8 cellular contexts compared by ENCODE assay signal in the genomic region with DNA sequence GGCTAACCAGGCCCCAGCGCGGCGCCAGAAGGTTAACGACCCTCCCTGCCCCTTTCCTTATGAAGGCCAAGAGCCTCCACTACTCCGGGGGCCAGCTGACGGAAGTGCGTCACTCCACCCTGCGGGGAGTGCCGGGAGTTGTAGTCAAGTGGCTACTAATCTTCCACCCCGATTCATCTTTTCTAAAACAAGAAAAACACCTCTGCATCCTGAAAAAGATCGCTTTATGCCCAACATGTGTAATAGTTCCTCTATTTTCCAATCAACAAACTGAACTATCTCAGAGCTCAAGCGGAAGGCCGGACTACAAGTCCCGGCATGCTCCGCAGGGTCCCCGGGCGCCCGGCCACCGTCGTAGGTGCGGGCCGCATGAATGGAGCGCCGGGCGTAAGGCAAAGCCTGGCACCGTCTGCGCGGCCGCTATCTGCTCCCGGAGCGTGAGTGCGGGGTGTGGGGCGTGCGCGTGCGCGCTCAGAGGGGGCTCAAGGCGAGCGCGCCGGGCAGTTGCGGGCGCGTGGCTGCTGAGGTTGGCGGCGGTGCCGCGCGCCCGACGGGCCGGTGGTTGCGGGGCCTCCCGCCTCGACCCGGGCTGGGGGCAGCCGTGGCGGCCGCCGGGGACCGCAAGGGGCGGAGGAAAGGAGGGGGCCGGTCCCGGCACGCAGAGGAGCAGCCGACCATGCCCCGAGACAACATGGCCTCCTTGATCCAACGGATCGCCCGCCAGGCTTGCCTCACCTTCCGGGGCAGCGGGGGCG. TPM values are rescaled to one million over a fixed set of nuclear protein-coding genes. Genes with fewer than 3 reads are reported as not detected.
DNase-seq lines count a peak whose midpoint lies in the region; TF ChIP-seq lines count a peak whose summit lies in the region.

A gene (plus strand): TSS at position 337 of the 755 bp plus-strand sequence. CDS start 340 bp downstream, at position 677.

- TF ChIP-seq CTCF in RWPE1 (conservative IDR thresholded peaks at IDR 0.05; ENCODE audit: low read depth) (no peak), nephron progenitor cell (IDR thresholded peaks at IDR 0.05) (no peak), subcutaneous adipose tissue (IDR thresholded peaks at IDR 0.05; ENCODE audit: low read depth) (no peak)

- H3K9me3 Mint-ChIP-seq in nephron progenitor cell, result no peaks in the 10 kb centered on the region

- WGBS in GM23248 (ENCODE audit: low coverage in 1 of 2, low lambda C conversion rate in 2 of 2, missing lambda C conversion rate in 2 of 2), 2 experiments, result 0 to 1% methylated on average over 47 to 53 of the region's 73 CpGs

- peaks cover 45% of the 10 kb centered on the region for H3K4me1 Mint-ChIP-seq in nephron progenitor cell

- H3K27me3 Mint-ChIP-seq in nephron progenitor cell (ENCODE audit: low read depth, poor library complexity), result peaks cover 2% of the 10 kb centered on the region

- in situ Hi-C loops in GM23248 (cut with MboI), result loop anchor here (10.0 to 25.0 kb wide), 4 partner anchors 190 to 767 kb away; a partner anchor contains a TSS

- H3K9ac ChIP-seq in GM23248, result peak within 1 kb of the TSS; percentile 90
- peak within 1 kb of the TSS; percentile 86 for H3K9ac ChIP-seq in Karpas-422 (ENCODE audit: low read length)

- peak within 1 kb of the TSS; percentile 100 for H3K27ac Mint-ChIP-seq in nephron progenitor cell

- no peaks in the 10 kb centered on the region for H3K9me3 ChIP-seq in GM23248 (ENCODE audit: low read depth)
- no peaks in the 10 kb centered on the region for H3K9me3 ChIP-seq in Karpas-422 (ENCODE audit: low read length)

- H3K27me3 ChIP-seq in GM23248 (replicated peaks; ENCODE audit: insufficient read depth) (no peaks in the 10 kb centered on the region), Karpas-422 (ENCODE audit: low read length) (no peaks in the 10 kb centered on the region)

- H3K9me2 ChIP-seq in GM23248 (ENCODE audit: insufficient read depth) (no peaks in the 10 kb centered on the region), Karpas-422 (replicated peaks; ENCODE audit: insufficient read depth, low read length) (no peaks in the 10 kb centered on the region)

- peak within 1 kb of the TSS; percentile 95 for H3K4me3 Mint-ChIP-seq in nephron progenitor cell

- H3K4me3 ChIP-seq in GM23248 (peak within 1 kb of the TSS; percentile 81), Karpas-422 (ENCODE audit: low read length) (peak within 1 kb of the TSS; percentile 97)

- H2AFZ ChIP-seq in GM23248 (peak within 1 kb of the TSS; percentile 98), Karpas-422 (ENCODE audit: low read length) (peak within 1 kb of the TSS; percentile 69)

- H4K20me1 ChIP-seq in GM23248 (ENCODE audit: insufficient read depth), result peaks cover 15% of the 10 kb centered on the region
- H4K20me1 ChIP-seq in Karpas-422 (ENCODE audit: insufficient read depth, low read depth, low read length), result peaks cover 42% of the 10 kb centered on the region

- H3K79me2 ChIP-seq in GM23248 (ENCODE audit: insufficient read depth) (peaks cover 44% of the 10 kb centered on the region), Karpas-422 (ENCODE audit: low read length) (peaks cover 18% of the 10 kb centered on the region)

- H3K4me2 ChIP-seq in GM23248 (ENCODE audit: unreplicated experiment), result peak within 1 kb of the TSS; percentile 88
- H3K4me2 ChIP-seq in Karpas-422 (ENCODE audit: low read depth, low read length, poor library complexity, severe bottlenecking), result peak within 1 kb of the TSS; percentile 96

- peaks cover 7% of the 10 kb centered on the region for H3K36me3 Mint-ChIP-seq in nephron progenitor cell (ENCODE audit: low read depth)

- POLR2A ChIA-PET in RWPE1 (lab: Yijun Ruan, JAX; ENCODE audit: low non-redundant PET), result interaction anchor here (0.6 to 0.7 kb wide), 2 partner anchors 194 to 279 kb away, joined by 3 read pairs; no protein-coding TSS in a partner anchor

- CTCF ChIA-PET in RWPE1 (lab: Yijun Ruan, JAX), result interaction anchor here (0.6 to 0.8 kb wide), 3 partner anchors 12 to 23 kb away, joined by 3 to 6 read pairs (median 3); no protein-coding TSS in a partner anchor

- DNase-seq in EH (ENCODE audit: low read depth) (peak; percentile 81), GM23248 (peak; percentile 94), Karpas-422 (peak; percentile 94), RWPE1 (ENCODE audit: low spot score) (peak; percentile 81), activated gamma-delta T cell treated with Interleukin-2 at 50 U/mL for 16 hours (peak; percentile 70), fibroblast of the conjunctiva (ENCODE audit: low read depth) (peak; percentile 63), nephron progenitor cell (peak; percentile 88)

- H3F3A ChIP-seq in GM23248 (ENCODE audit: insufficient read depth), result peaks cover 6% of the 10 kb centered on the region; the same call in 1 of the 2 replicates

- peak within 1 kb of the TSS; percentile 86 for H3K27ac ChIP-seq in GM23248
- peak within 1 kb of the TSS; percentile 53; the same call in 1 of the 2 replicates for H3K27ac ChIP-seq in Karpas-422 (ENCODE audit: low read length)
- peak within 1 kb of the TSS; percentile 89 for H3K27ac ChIP-seq in RWPE1

- H3K4me1 ChIP-seq in GM23248 (ENCODE audit: insufficient read depth) (peaks cover 22% of the 10 kb centered on the region), Karpas-422 (ENCODE audit: low read length) (peaks cover 30% of the 10 kb centered on the region)

- H3K36me3 ChIP-seq in GM23248 (ENCODE audit: low read depth) (no peaks in the 10 kb centered on the region), Karpas-422 (ENCODE audit: insufficient read depth, low read length) (peaks cover 26% of the 10 kb centered on the region)

RNA-seq across cellular contexts. Expression of the gene that starts here (rescaled TPM):
- 37.7 and 38.8 TPM in 2 replicates for total RNA-seq in GM23248 (2014; rRNA removed; shearing (Covaris generic))
- polyA plus RNA-seq in GM23248 (2016; fragmentation: Nextera tagmentation; extraction: Ambion mirVana), result 4.5 and 5.5 TPM in 2 replicates
- total RNA-seq in Karpas-422 (2014; rRNA removed; shearing (Covaris generic); ENCODE audit: low replicate concordance), result 16.4 and 16.5 TPM in 2 replicates
- 10 to 100 TPM; 13.4 to 21.2 (median 17.0) TPM for total RNA-seq in subcutaneous adipose tissue

Comparison
In these comparisons a context has a peak if more than half of its experiments do, and no peak if none do; other contexts are left out.
1. Peak in every context shown above with its lines: DNase-seq, H3K4me3 ChIP-seq and H3K27ac ChIP-seq.